In genomic region chr12:55721601-55722213, GRCh38 we compare ENCODE assay signal across 11 cellular contexts. TPM values are rescaled to one million over a fixed set of nuclear protein-coding genes. Genes with fewer than 3 reads are reported as not detected.
DNase-seq lines count a peak whose midpoint lies in the region; ATAC-seq and TF ChIP-seq lines count a peak whose summit lies in the region.
"Had no signal": no experiment of that assay in that cellular context is flagged by ENCODE, and none has a peak within 500 bp of the region (broad histone marks: within the 10 kb centered on the region; RNA-seq: fewer than 3 reads in every experiment).

No MANE protein-coding gene starts in this region.

- H3K9me2 ChIP-seq in hepatocyte (replicated peaks; ENCODE audit: insufficient read depth), result no peaks in the 10 kb centered on the region

- H3K4me3 ChIP-seq in H7 (ENCODE audit: insufficient read depth, low read depth, low read length) (no peak overlapping the region), adipocyte (ENCODE audit: low read length) (peak overlapping the region; percentile 76), hepatocyte (no peak overlapping the region), smooth muscle cell (no peak overlapping the region)
- H3K4me3 ChIP-seq: neural progenitor cell had no signal

- DNase-seq in H7, result peak; percentile 38
- DNase-seq in adipocyte (ENCODE audit: low read depth), result no peak
- no peak for DNase-seq in hepatocyte (ENCODE audit: low spot score)
- no peak for DNase-seq in smooth muscle cell (lab: John Stamatoyannopoulos, UW; ENCODE audit: unreplicated experiment)
- no peak for DNase-seq in NCI-H446 (lab: John Stamatoyannopoulos, UW)
- no peak for DNase-seq in NCI-H1105 (lab: John Stamatoyannopoulos, UW)
- DNase-seq in HT-29 (ENCODE audit: low spot score), result no peak
- DNase-seq: CD4-positive, alpha-beta T cell; NCI-H2081 treated with DMSO at 0.1 percent for 48 hours had no signal

- H3K4me2 ChIP-seq in hepatocyte (peak overlapping the region; percentile 73), smooth muscle cell (peak overlapping the region; percentile 18)
- H3K4me2 ChIP-seq: neural progenitor cell had no signal

- H3K27ac ChIP-seq in hepatocyte (peak overlapping the region; percentile 95), smooth muscle cell (ENCODE audit: low read depth) (peak overlapping the region; percentile 78)
- H3K27ac ChIP-seq: neural progenitor cell had no signal

- H3K9me3 ChIP-seq in adipocyte (ENCODE audit: control insufficient read depth, low read length), result no peaks in the 10 kb centered on the region
- no peaks in the 10 kb centered on the region for H3K9me3 ChIP-seq in hepatocyte (ENCODE audit: low read depth)
- H3K9me3 ChIP-seq in smooth muscle cell (replicated peaks; ENCODE audit: low read depth), result no peaks in the 10 kb centered on the region

- 79% methylated on average over 14 of the region's 14 CpGs for WGBS in hepatocyte (ENCODE audit: low lambda C conversion rate, missing lambda C conversion rate)
- WGBS in smooth muscle cell (ENCODE audit: low lambda C conversion rate), result 89% methylated on average over 14 of the region's 14 CpGs

- TF ChIP-seq CTCF in hepatocyte (IDR thresholded peaks at IDR 0.05; ENCODE audit: poor library complexity) (no peak), smooth muscle cell (IDR thresholded peaks at IDR 0.05; ENCODE audit: borderline replicate concordance, insufficient read depth, poor library complexity, severe bottlenecking) (no peak)

- H3K27me3 ChIP-seq in H7 (ENCODE audit: control insufficient read depth, insufficient read depth, low read length) (no peaks in the 10 kb centered on the region), adipocyte (replicated peaks; ENCODE audit: control insufficient read depth, insufficient read depth, low read length) (no peaks in the 10 kb centered on the region), hepatocyte (no peaks in the 10 kb centered on the region), smooth muscle cell (ENCODE audit: low read depth) (no peaks in the 10 kb centered on the region)
- H3K27me3 ChIP-seq: neural progenitor cell had no signal

- H3K9ac ChIP-seq in adipocyte (ENCODE audit: low read length) (peak overlapping the region; percentile 86), smooth muscle cell (ENCODE audit: low read depth) (no peak overlapping the region)
- H3K9ac ChIP-seq: neural progenitor cell had no signal

- peaks cover 42% of the 10 kb centered on the region for H3F3A ChIP-seq in smooth muscle cell (ENCODE audit: low read depth)

- H3K36me3 ChIP-seq in H7 (replicated peaks; ENCODE audit: control insufficient read depth, insufficient read depth, low read length), result peaks cover 23% of the 10 kb centered on the region
- H3K36me3 ChIP-seq in adipocyte (ENCODE audit: control insufficient read depth, insufficient read depth, low read length, severe bottlenecking), result peaks cover 30% of the 10 kb centered on the region
- H3K36me3 ChIP-seq in hepatocyte (replicated peaks; ENCODE audit: insufficient read depth, low read depth), result no peaks in the 10 kb centered on the region
- H3K36me3 ChIP-seq in smooth muscle cell (ENCODE audit: low read depth), result peaks cover 3% of the 10 kb centered on the region
- H3K36me3 ChIP-seq: neural progenitor cell had no signal

- H2AFZ ChIP-seq in hepatocyte (no peak overlapping the region), smooth muscle cell (ENCODE audit: low read depth) (no peak overlapping the region)
- H2AFZ ChIP-seq: neural progenitor cell had no signal

- H4K20me1 ChIP-seq in hepatocyte (ENCODE audit: insufficient read depth, poor library complexity, severe bottlenecking) (peaks cover 10% of the 10 kb centered on the region), smooth muscle cell (ENCODE audit: low read depth) (peaks cover 45% of the 10 kb centered on the region)

- H3K4me1 ChIP-seq in adipocyte (ENCODE audit: control insufficient read depth, insufficient read depth, low read length) (peaks cover 84% of the 10 kb centered on the region), hepatocyte (ENCODE audit: insufficient read depth) (peaks cover 28% of the 10 kb centered on the region), smooth muscle cell (ENCODE audit: low read depth) (peaks cover 21% of the 10 kb centered on the region)

- ATAC-seq in GM18870 (IDR thresholded peaks at IDR 0.05; ENCODE audit: unreplicated experiment), result no peak

- H3K79me2 ChIP-seq in hepatocyte, result peaks cover 42% of the 10 kb centered on the region
- H3K79me2 ChIP-seq in smooth muscle cell (ENCODE audit: low read depth), result peaks cover 11% of the 10 kb centered on the region

RNA-seq across cellular contexts. Expression of gene RDH5, which starts 1.5 kb away (rescaled TPM):
- 2.1 and 4.2 TPM in 2 replicates for total RNA-seq in H7 (2014; rRNA removed; shearing (Covaris generic))
- total RNA-seq in hepatocyte, result 36.2 and 48.7 TPM in 2 replicates
- polyA plus RNA-seq in hepatocyte, result 38.0 and 43.7 TPM in 2 replicates
- total RNA-seq in smooth muscle cell, result 3.0 TPM in 1 of 2 replicates, not detected in the other
- polyA plus RNA-seq in smooth muscle cell, result 3.7 and 9.2 TPM in 2 replicates
- total RNA-seq in HT-29 (2014; rRNA removed; shearing (Covaris generic)), result 5.3 and 5.7 TPM in 2 replicates

RNA-seq across cellular contexts. Expression of gene BLOC1S1, which starts 5.9 kb away (rescaled TPM):
- 59.6 and 76.9 TPM in 2 replicates for total RNA-seq in H7 (2014; rRNA removed; shearing (Covaris generic))
- 159 and 177 TPM in 2 replicates for total RNA-seq in hepatocyte
- polyA plus RNA-seq in hepatocyte, result 227 and 236 TPM in 2 replicates
- total RNA-seq in smooth muscle cell, result 107 and 146 TPM in 2 replicates
- polyA plus RNA-seq in smooth muscle cell, result 142 and 150 TPM in 2 replicates
- 165 and 169 TPM in 2 replicates for total RNA-seq in HT-29 (2014; rRNA removed; shearing (Covaris generic))

RNA-seq across cellular contexts. Expression of gene CD63, which starts 7.1 kb away (rescaled TPM):
- 314 and 321 TPM in 2 replicates for total RNA-seq in H7 (2014; rRNA removed; shearing (Covaris generic))
- total RNA-seq in hepatocyte (1,401 and 1,504 TPM in 2 replicates), smooth muscle cell (1,095 and 1,107 TPM in 2 replicates)
- polyA plus RNA-seq in hepatocyte (2,624 and 2,749 TPM in 2 replicates), smooth muscle cell (2,224 and 2,317 TPM in 2 replicates)
- 867 and 895 TPM in 2 replicates for total RNA-seq in HT-29 (2014; rRNA removed; shearing (Covaris generic))

RNA-seq across cellular contexts. Expression of gene ITGA7, which starts 14.0 kb away (rescaled TPM):
- 38.0 and 46.1 TPM in 2 replicates for total RNA-seq in H7 (2014; rRNA removed; shearing (Covaris generic))
- 13.0 and 15.2 TPM in 2 replicates for total RNA-seq in hepatocyte
- polyA plus RNA-seq in hepatocyte, result 18.9 and 22.8 TPM in 2 replicates
- total RNA-seq in smooth muscle cell, result 0.90 and 1.3 TPM in 2 replicates
- 1.1 and 1.6 TPM in 2 replicates for polyA plus RNA-seq in smooth muscle cell
- 4.6 and 4.7 TPM in 2 replicates for total RNA-seq in HT-29 (2014; rRNA removed; shearing (Covaris generic))

RNA-seq across cellular contexts. Expression of gene GDF11, which starts 21.2 kb away (rescaled TPM):
- 11.1 and 13.7 TPM in 2 replicates for total RNA-seq in H7 (2014; rRNA removed; shearing (Covaris generic))
- total RNA-seq in hepatocyte, result 7.9 and 10.8 TPM in 2 replicates
- polyA plus RNA-seq in hepatocyte, result 3.7 and 4.1 TPM in 2 replicates
- total RNA-seq in smooth muscle cell, result 2.8 and 3.5 TPM in 2 replicates
- polyA plus RNA-seq in smooth muscle cell, result 2.3 and 2.6 TPM in 2 replicates
- 2.0 and 3.8 TPM in 2 replicates for total RNA-seq in HT-29 (2014; rRNA removed; shearing (Covaris generic))
